ENCODE assay signal across 8 cellular contexts in genomic region chr6:47413752-47414516, GRCh38.
A peak's percentile ranks its signal among the peaks of the same experiment; 100 is the strongest.
DNase-seq lines count a peak whose midpoint lies in the region; ATAC-seq lines count a peak whose summit lies in the region.

No MANE protein-coding gene starts in this region.

- peak overlapping the region; percentile 79 for H3K4me3 ChIP-seq in GM23248

- in situ Hi-C loops in GM23248 (cut with MboI): loop anchor here (25.0 kb wide), 1 partner anchor 1998 kb away; no protein-coding TSS in a partner anchor

- no peaks in the 10 kb centered on the region for H3K36me3 Mint-ChIP-seq in activated T-cell treated with anti-CD3 and anti-CD28 coated beads, Interleukin-2, amount 50 U/mL, for 4 hours (ENCODE audit: insufficient read depth)
- peaks cover 6% of the 10 kb centered on the region for H3K36me3 Mint-ChIP-seq in stimulated activated effector memory CD8-positive, alpha-beta T cell treated with anti-CD3 and anti-CD28 coated beads, Interleukin-12 subunit alpha, Interleukin-12 subunit beta, amount 100 ng/mL, for 72 hours

- peak overlapping the region; percentile 78 for H3K4me2 ChIP-seq in GM23248 (ENCODE audit: unreplicated experiment)

- no peaks in the 10 kb centered on the region for H3K9me3 Mint-ChIP-seq in activated T-cell treated with anti-CD3 and anti-CD28 coated beads, Interleukin-2, amount 50 U/mL, for 4 hours
- no peaks in the 10 kb centered on the region for H3K9me3 Mint-ChIP-seq in stimulated activated effector memory CD8-positive, alpha-beta T cell treated with anti-CD3 and anti-CD28 coated beads, Interleukin-12 subunit alpha, Interleukin-12 subunit beta, amount 100 ng/mL, for 72 hours

- H3K4me1 Mint-ChIP-seq in activated T-cell treated with anti-CD3 and anti-CD28 coated beads, Interleukin-2, amount 50 U/mL, for 4 hours (ENCODE audit: low read depth): peaks cover 16% of the 10 kb centered on the region
- peaks cover 18% of the 10 kb centered on the region for H3K4me1 Mint-ChIP-seq in stimulated activated effector memory CD8-positive, alpha-beta T cell treated with anti-CD3 and anti-CD28 coated beads, Interleukin-12 subunit alpha, Interleukin-12 subunit beta, amount 100 ng/mL, for 72 hours

- DNase-seq in activated T-cell treated with anti-CD3 and anti-CD28 coated beads, Interleukin-2, amount 50 U/mL, for 4 hours: peak; percentile 9
- no peak for DNase-seq in activated T-cell treated with anti-CD3 and anti-CD28 coated beads, Interleukin-2, amount 50 U/mL, for 1 hour
- DNase-seq in GM23248: peak; percentile 73
- DNase-seq in LHCN-M2 (ENCODE audit: low read depth): peak; percentile 63
- DNase-seq in SK-N-DZ (ENCODE audit: low spot score): peak; percentile 46
- peak; percentile 82 for DNase-seq in cerebellar cortex (ENCODE audit: low spot score)
- no peak for DNase-seq in left colon
- DNase-seq in stimulated activated effector memory CD8-positive, alpha-beta T cell treated with anti-CD3 and anti-CD28 coated beads, Interleukin-12 subunit alpha, Interleukin-12 subunit beta, amount 100 ng/mL, for 72 hours (ENCODE audit: low spot score in 2 of 2): peak in 1 of 2 donors; percentile 53

- ATAC-seq in activated T-cell treated with anti-CD3 and anti-CD28 coated beads, Interleukin-2, amount 50 U/mL, for 4 hours: peak; percentile 78 to 80
- ATAC-seq in left colon: peak; percentile 81
- peak; percentile 73 for ATAC-seq in stimulated activated effector memory CD8-positive, alpha-beta T cell treated with anti-CD3 and anti-CD28 coated beads, Interleukin-12 subunit alpha, Interleukin-12 subunit beta, amount 100 ng/mL, for 72 hours

- no peaks in the 10 kb centered on the region for H4K20me1 ChIP-seq in GM23248 (ENCODE audit: insufficient read depth)

- H3K27ac ChIP-seq in GM23248: peak overlapping the region; percentile 43

- H3K4me3 Mint-ChIP-seq in activated T-cell treated with anti-CD3 and anti-CD28 coated beads, Interleukin-2, amount 50 U/mL, for 4 hours: peak overlapping the region; percentile 81
- H3K4me3 Mint-ChIP-seq in stimulated activated effector memory CD8-positive, alpha-beta T cell treated with anti-CD3 and anti-CD28 coated beads, Interleukin-12 subunit alpha, Interleukin-12 subunit beta, amount 100 ng/mL, for 72 hours: peak overlapping the region; percentile 47

- intact Hi-C loops in left colon (cut with DNase I, micrococcal nuclease): no loop called here

- no peaks in the 10 kb centered on the region for H3K79me2 ChIP-seq in GM23248 (ENCODE audit: insufficient read depth)

- no peaks in the 10 kb centered on the region for H3K36me3 ChIP-seq in GM23248 (ENCODE audit: low read depth)

- peak overlapping the region; percentile 40 for H3K27ac Mint-ChIP-seq in stimulated activated effector memory CD8-positive, alpha-beta T cell treated with anti-CD3 and anti-CD28 coated beads, Interleukin-12 subunit alpha, Interleukin-12 subunit beta, amount 100 ng/mL, for 72 hours

- WGBS in GM23248 (ENCODE audit: low coverage in 1 of 2, low lambda C conversion rate in 2 of 2, missing lambda C conversion rate in 2 of 2), 2 experiments: 2 to 5% methylated on average over 7 of the region's 7 CpGs

- H3K27me3 ChIP-seq in GM23248 (replicated peaks; ENCODE audit: insufficient read depth): no peaks in the 10 kb centered on the region

- H2AFZ ChIP-seq in GM23248: peak overlapping the region; percentile 96

- no peaks in the 10 kb centered on the region for H3K27me3 Mint-ChIP-seq in activated T-cell treated with anti-CD3 and anti-CD28 coated beads, Interleukin-2, amount 50 U/mL, for 4 hours (ENCODE audit: low read depth)

- no peaks in the 10 kb centered on the region for H3F3A ChIP-seq in GM23248 (ENCODE audit: insufficient read depth)

- no peaks in the 10 kb centered on the region for H3K9me3 ChIP-seq in GM23248 (ENCODE audit: low read depth)

- H3K9me2 ChIP-seq in GM23248 (ENCODE audit: insufficient read depth): no peaks in the 10 kb centered on the region

- peak overlapping the region; percentile 80 for H3K9ac ChIP-seq in GM23248

- H3K4me1 ChIP-seq in GM23248 (ENCODE audit: insufficient read depth): no peaks in the 10 kb centered on the region

Comparison
In these comparisons a context has a peak if more than half of its experiments do, and no peak if none do; other contexts are left out.
1. DNase-seq: peak in activated T-cell treated with anti-CD3 and anti-CD28 coated beads, Interleukin-2, amount 50 U/mL, for 4 hours (single experiment), GM23248 (single experiment), LHCN-M2 (single experiment), SK-N-DZ (single experiment) and cerebellar cortex (single experiment); none in activated T-cell treated with anti-CD3 and anti-CD28 coated beads, Interleukin-2, amount 50 U/mL, for 1 hour (single experiment) and left colon (0 of 2).
2. Peak in every context shown above with its lines, with median percentiles within 50 percentile points of each other: ATAC-seq.